Comparison of ENCODE assay signal across 8 cellular contexts in the genomic region with DNA sequence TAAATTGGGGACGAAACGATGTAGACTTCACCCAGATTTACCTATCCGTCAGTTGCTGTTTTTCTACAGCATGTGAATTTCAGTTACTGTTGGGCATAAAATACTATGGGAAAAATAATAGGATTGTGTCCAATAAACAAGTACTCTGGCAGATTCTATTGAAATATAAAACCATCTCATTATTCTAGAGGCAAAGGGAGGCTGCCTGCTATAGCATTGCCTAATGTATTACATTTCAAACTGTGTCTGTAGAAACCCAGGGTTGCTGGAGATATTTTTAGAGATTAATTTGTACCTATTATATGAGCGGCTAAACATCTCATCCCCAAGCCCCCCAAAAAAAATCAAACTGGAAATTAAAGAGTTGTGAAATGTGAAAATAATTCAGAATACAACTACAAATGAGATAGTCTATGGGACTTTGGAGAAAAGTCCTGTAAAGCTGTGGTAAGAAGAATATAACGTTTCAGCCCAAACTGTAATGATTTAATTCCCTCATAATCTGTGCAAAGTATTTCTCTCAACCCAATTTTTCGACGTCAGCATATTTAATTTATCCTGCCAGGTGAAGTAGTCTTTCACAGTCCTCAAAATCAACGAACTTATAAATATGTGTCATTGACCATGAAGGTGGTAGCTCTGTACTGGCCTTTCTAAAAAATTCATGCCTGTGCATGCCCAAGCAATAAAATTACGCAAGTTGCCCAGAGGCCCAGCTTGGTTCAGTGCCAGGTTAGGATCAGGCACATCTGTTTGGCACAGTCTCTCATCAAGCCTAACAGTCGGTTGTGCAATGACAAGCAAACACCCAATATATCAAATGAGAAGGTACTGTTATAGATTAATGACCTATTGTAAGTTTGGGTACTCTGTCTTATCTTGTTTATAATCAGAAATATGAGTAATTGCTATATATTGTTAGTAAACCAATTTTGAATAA. TPM values are rescaled to one million over a fixed set of nuclear protein-coding genes. Genes with fewer than 3 reads are reported as not detected.
A peak's percentile ranks its signal among the peaks of the same experiment; 100 is the strongest.
DNase-seq lines count a peak whose midpoint lies in the region; ATAC-seq, FAIRE-seq and TF ChIP-seq lines count a peak whose summit lies in the region.

No MANE protein-coding gene starts in this region.

- H4K20me1 ChIP-seq in smooth muscle cell (ENCODE audit: low read depth), result peaks cover 53% of the 10 kb centered on the region

- H3K9me3 ChIP-seq in smooth muscle cell (replicated peaks; ENCODE audit: low read depth), result no peaks in the 10 kb centered on the region

- H3K9ac ChIP-seq in smooth muscle cell (ENCODE audit: low read depth), result no peak overlapping the region

- peak overlapping the region; percentile 24 for H3K27ac ChIP-seq in smooth muscle cell (ENCODE audit: low read depth)

- H3K27me3 ChIP-seq in smooth muscle cell (ENCODE audit: low read depth), result no peaks in the 10 kb centered on the region

- TF ChIP-seq CTCF in fibroblast of mammary gland (conservative IDR thresholded peaks at IDR 0.05; ENCODE audit: control insufficient read depth, insufficient read depth, low read depth, low read length), result no peak
- no peak for TF ChIP-seq CTCF in smooth muscle cell (IDR thresholded peaks at IDR 0.05; ENCODE audit: borderline replicate concordance, insufficient read depth, poor library complexity, severe bottlenecking)

- no peak overlapping the region for H3K4me3 ChIP-seq in fibroblast of mammary gland (ENCODE audit: control insufficient read depth, low read depth, low read length)
- no peak overlapping the region for H3K4me3 ChIP-seq in smooth muscle cell

- peaks cover 7% of the 10 kb centered on the region for H3K4me1 ChIP-seq in smooth muscle cell (ENCODE audit: low read depth)

- peak overlapping the region; percentile 24 for H3K4me2 ChIP-seq in smooth muscle cell

- DNase-seq in HS-5 (ENCODE audit: low read depth), result peak; percentile 93
- peak; percentile 91 to 94 for DNase-seq in NOMO-1 (lab: John Stamatoyannopoulos, UW; ENCODE audit: unreplicated experiment in 2 of 2)
- peak; percentile 90 for DNase-seq in fibroblast of mammary gland (ENCODE audit: low read depth)
- no peak for DNase-seq in smooth muscle cell (lab: John Stamatoyannopoulos, UW; ENCODE audit: unreplicated experiment)
- no peak for DNase-seq in stimulated activated CD8-positive, alpha-beta memory T cell treated with anti-CD3 and anti-CD28 coated beads, Interleukin-4, amount 100 ng/mL, for 48 hours
- no peak for DNase-seq in midbrain (lab: John Stamatoyannopoulos, UW)
- no peak for DNase-seq in frontal cortex (ENCODE audit: low spot score in 2 of 2)

- no peaks in the 10 kb centered on the region for H3F3A ChIP-seq in smooth muscle cell (ENCODE audit: low read depth)

- H3K79me2 ChIP-seq in smooth muscle cell (ENCODE audit: low read depth), result peaks cover 77% of the 10 kb centered on the region

- no peak for FAIRE-seq in frontal cortex (lab: Jason Lieb, UNC)

- ATAC-seq in GM19467 (IDR thresholded peaks at IDR 0.05; ENCODE audit: unreplicated experiment), result no peak

- WGBS in smooth muscle cell (ENCODE audit: low lambda C conversion rate), result 84% methylated on average over 10 of the region's 10 CpGs

- no peaks in the 10 kb centered on the region for H3K36me3 ChIP-seq in smooth muscle cell (ENCODE audit: low read depth)

- no peak overlapping the region for H2AFZ ChIP-seq in smooth muscle cell (ENCODE audit: low read depth)

RNA-seq across cellular contexts. Expression of gene SCHIP1, which starts 10.3 kb away (rescaled TPM):
- 2.4 and 12.4 TPM in 2 replicates for total RNA-seq in smooth muscle cell
- polyA plus RNA-seq in smooth muscle cell, result 3.5 and 5.1 TPM in 2 replicates
- 60.3 TPM for total RNA-seq in frontal cortex

Comparison
In these comparisons a context has a peak if more than half of its experiments do, and no peak if none do; other contexts are left out.
1. DNase-seq: peak in HS-5 (single experiment), NOMO-1 (2 of 2) and fibroblast of mammary gland (single experiment); none in smooth muscle cell (single experiment), stimulated activated CD8-positive, alpha-beta memory T cell treated with anti-CD3 and anti-CD28 coated beads, Interleukin-4, amount 100 ng/mL, for 48 hours (single experiment), midbrain (single experiment) and frontal cortex (0 of 2).